8 cellular contexts compared by ENCODE assay signal in the genomic region with DNA sequence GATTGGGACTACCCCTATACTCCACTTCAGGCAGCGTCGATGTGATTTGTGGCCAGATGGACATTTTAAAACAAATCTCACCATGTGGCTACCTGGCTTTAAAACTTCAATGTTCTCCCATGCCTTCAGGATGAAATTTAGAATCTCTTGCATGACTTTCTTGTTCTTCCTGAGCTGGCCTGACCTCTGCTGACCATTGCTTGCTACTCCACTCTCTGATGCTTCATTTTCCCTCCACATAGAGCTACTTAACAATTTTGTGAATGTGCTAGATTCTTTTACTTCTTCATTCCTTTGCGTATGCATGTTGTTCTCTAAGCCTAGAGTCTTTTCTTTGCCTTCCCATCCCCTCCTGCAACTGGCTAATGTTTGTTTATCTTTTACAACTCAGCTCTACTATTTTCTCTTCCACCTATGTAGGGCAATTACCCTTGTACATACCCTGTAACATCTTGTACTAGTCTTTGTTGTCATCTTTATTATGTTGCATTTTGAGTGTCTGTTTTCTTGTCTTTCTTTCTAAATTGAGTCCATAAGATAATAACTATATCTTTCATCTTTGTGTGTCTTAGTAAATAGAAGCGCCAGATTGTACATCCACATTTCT.
DNase-seq lines count a peak whose midpoint lies in the region; ATAC-seq, FAIRE-seq and TF ChIP-seq lines count a peak whose summit lies in the region.

No MANE protein-coding gene starts in this region.

- no peaks in the 10 kb centered on the region for H3K9me3 ChIP-seq in parathyroid adenoma (ENCODE audit: control insufficient read depth, low read length)

- H3K27ac ChIP-seq in C4-2B (no peak overlapping the region), parathyroid adenoma (no peak overlapping the region)

- H3K9ac ChIP-seq in parathyroid adenoma = no peak overlapping the region

- no peak overlapping the region for H3K4me2 ChIP-seq in parathyroid adenoma (ENCODE audit: low read length)

- no peak for DNase-seq in GM18507 (ENCODE audit: extremely low spot score, insufficient read length, low read depth)
- peak; percentile 60 to 73 for DNase-seq in erythroblast (lab: John Stamatoyannopoulos, UW)
- DNase-seq in stimulated activated CD4-positive, alpha-beta T cell treated with anti-CD3 and anti-CD28 coated beads, Interleukin-4, amount 100 ng/mL, for 4 hours = no peak

- H3K27me3 ChIP-seq in parathyroid adenoma (ENCODE audit: control insufficient read depth, insufficient read depth, low read length) = no peaks in the 10 kb centered on the region

- H2AFZ ChIP-seq in parathyroid adenoma = no peak overlapping the region

- TF ChIP-seq POLR2A in erythroblast (IDR thresholded peaks at IDR 0.05; ENCODE audit: low read length) = no peak

- no peak overlapping the region for H3K4me3 ChIP-seq in parathyroid adenoma (ENCODE audit: low read depth, low read length)

- TF ChIP-seq CTCF in C4-2B (conservative IDR thresholded peaks at IDR 0.05) = peak; percentile 78
- peak; percentile 21 for TF ChIP-seq CTCF in parathyroid adenoma (IDR thresholded peaks at IDR 0.05)

- H3K79me2 ChIP-seq in parathyroid adenoma = peaks cover 3% of the 10 kb centered on the region

- H3K4me1 ChIP-seq in parathyroid adenoma = no peaks in the 10 kb centered on the region

- ATAC-seq in SK-N-SH treated with all-trans-retinoic acid at 6 μM for 48 hours (peak; percentile 93), GM21723 (IDR thresholded peaks at IDR 0.05; ENCODE audit: unreplicated experiment) (no peak), GM19035 (IDR thresholded peaks at IDR 0.05; ENCODE audit: unreplicated experiment) (no peak)

- peak; percentile 70 for FAIRE-seq in GM18507 (lab: Jason Lieb, UNC)

- H3K36me3 ChIP-seq in parathyroid adenoma (ENCODE audit: control insufficient read depth, insufficient read depth, low read length) = no peaks in the 10 kb centered on the region

TF ChIP-seq in SK-N-SH treated with all-trans-retinoic acid at 6 μM for 48 hours, 23 proteins besides CTCF, POLR2A, EP300 and RAD21:
- no peak for TF ChIP-seq SNAI2 (CRISPR knock-in tag; IDR thresholded peaks at IDR 0.05)
- no peak for TF ChIP-seq ISL1 (CRISPR knock-in tag; IDR thresholded peaks at IDR 0.05)
- TF ChIP-seq TCF4 (CRISPR knock-in tag; IDR thresholded peaks at IDR 0.05; ENCODE audit: borderline replicate concordance) = no peak
- no peak for TF ChIP-seq ARNTL (CRISPR knock-in tag; IDR thresholded peaks at IDR 0.05; ENCODE audit: borderline replicate concordance, low read depth)
- no peak for TF ChIP-seq CSDC2 (CRISPR knock-in tag; IDR thresholded peaks at IDR 0.05)
- no peak for TF ChIP-seq ZNF70 (CRISPR knock-in tag; IDR thresholded peaks at IDR 0.05)
- TF ChIP-seq, protein P1, sequence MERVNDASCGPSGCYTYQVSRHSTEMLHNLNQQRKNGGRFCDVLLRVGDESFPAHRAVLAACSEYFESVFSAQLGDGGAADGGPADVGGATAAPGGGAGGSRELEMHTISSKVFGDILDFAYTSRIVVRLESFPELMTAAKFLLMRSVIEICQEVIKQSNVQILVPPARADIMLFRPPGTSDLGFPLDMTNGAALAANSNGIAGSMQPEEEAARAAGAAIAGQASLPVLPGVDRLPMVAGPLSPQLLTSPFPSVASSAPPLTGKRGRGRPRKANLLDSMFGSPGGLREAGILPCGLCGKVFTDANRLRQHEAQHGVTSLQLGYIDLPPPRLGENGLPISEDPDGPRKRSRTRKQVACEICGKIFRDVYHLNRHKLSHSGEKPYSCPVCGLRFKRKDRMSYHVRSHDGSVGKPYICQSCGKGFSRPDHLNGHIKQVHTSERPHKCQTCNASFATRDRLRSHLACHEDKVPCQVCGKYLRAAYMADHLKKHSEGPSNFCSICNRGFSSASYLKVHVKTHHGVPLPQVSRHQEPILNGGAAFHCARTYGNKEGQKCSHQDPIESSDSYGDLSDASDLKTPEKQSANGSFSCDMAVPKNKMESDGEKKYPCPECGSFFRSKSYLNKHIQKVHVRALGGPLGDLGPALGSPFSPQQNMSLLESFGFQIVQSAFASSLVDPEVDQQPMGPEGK (CRISPR knock-in tag; IDR thresholded peaks at IDR 0.05; ENCODE audit: borderline replicate concordance) = no peak
- TF ChIP-seq BACH2 (CRISPR knock-in tag; IDR thresholded peaks at IDR 0.05; ENCODE audit: borderline replicate concordance) = no peak
- TF ChIP-seq ESRRG (CRISPR knock-in tag; IDR thresholded peaks at IDR 0.05) = no peak
- TF ChIP-seq ZNF8 (CRISPR knock-in tag; IDR thresholded peaks at IDR 0.05) = no peak
- TF ChIP-seq, protein P2, sequence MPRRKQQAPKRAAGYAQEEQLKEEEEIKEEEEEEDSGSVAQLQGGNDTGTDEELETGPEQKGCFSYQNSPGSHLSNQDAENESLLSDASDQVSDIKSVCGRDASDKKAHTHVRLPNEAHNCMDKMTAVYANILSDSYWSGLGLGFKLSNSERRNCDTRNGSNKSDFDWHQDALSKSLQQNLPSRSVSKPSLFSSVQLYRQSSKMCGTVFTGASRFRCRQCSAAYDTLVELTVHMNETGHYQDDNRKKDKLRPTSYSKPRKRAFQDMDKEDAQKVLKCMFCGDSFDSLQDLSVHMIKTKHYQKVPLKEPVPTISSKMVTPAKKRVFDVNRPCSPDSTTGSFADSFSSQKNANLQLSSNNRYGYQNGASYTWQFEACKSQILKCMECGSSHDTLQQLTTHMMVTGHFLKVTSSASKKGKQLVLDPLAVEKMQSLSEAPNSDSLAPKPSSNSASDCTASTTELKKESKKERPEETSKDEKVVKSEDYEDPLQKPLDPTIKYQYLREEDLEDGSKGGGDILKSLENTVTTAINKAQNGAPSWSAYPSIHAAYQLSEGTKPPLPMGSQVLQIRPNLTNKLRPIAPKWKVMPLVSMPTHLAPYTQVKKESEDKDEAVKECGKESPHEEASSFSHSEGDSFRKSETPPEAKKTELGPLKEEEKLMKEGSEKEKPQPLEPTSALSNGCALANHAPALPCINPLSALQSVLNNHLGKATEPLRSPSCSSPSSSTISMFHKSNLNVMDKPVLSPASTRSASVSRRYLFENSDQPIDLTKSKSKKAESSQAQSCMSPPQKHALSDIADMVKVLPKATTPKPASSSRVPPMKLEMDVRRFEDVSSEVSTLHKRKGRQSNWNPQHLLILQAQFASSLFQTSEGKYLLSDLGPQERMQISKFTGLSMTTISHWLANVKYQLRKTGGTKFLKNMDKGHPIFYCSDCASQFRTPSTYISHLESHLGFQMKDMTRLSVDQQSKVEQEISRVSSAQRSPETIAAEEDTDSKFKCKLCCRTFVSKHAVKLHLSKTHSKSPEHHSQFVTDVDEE (CRISPR knock-in tag; IDR thresholded peaks at IDR 0.05) = no peak
- TF ChIP-seq, protein P3, sequence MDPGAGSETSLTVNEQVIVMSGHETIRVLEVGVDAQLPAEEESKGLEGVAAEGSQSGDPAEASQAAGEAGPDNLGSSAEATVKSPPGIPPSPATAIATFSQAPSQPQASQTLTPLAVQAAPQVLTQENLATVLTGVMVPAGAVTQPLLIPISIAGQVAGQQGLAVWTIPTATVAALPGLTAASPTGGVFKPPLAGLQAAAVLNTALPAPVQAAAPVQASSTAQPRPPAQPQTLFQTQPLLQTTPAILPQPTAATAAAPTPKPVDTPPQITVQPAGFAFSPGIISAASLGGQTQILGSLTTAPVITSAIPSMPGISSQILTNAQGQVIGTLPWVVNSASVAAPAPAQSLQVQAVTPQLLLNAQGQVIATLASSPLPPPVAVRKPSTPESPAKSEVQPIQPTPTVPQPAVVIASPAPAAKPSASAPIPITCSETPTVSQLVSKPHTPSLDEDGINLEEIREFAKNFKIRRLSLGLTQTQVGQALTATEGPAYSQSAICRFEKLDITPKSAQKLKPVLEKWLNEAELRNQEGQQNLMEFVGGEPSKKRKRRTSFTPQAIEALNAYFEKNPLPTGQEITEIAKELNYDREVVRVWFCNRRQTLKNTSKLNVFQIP (CRISPR knock-in tag; IDR thresholded peaks at IDR 0.05; ENCODE audit: borderline replicate concordance, low read depth) = no peak

Comparison
In these comparisons a context has a peak if more than half of its experiments do, and no peak if none do; other contexts are left out.
1. DNase-seq: peak in erythroblast (2 of 2); none in GM18507 (single experiment) and stimulated activated CD4-positive, alpha-beta T cell treated with anti-CD3 and anti-CD28 coated beads, Interleukin-4, amount 100 ng/mL, for 4 hours (0 of 2).